In the genomic region with DNA sequence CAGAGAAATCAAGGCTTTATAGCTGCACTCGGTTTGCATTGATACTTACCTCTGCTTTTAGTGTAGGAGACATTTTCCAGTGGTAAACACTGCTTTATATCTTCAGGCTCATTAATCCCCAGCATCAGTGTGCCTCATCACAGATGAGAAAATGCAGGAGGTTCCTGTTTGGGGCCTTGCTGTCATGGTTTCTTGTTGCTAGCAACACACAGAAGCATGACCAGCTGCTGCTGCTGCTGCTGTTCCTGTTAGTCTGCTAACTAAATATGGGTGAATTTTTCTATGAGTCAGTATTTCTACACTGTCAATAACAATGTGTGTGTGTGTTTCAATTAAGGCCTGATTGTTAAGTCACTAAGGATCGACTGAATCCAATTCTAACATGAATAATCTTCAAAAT, we compare ENCODE assay signal across 9 cellular contexts.
DNase-seq lines count a peak whose midpoint lies in the region; ATAC-seq, FAIRE-seq and TF ChIP-seq lines count a peak whose summit lies in the region.
"Had no signal": no experiment of that assay in that cellular context is flagged by ENCODE, and none has a peak within 500 bp of the region (broad histone marks: within the 10 kb centered on the region; RNA-seq: fewer than 3 reads in every experiment).

No MANE protein-coding gene starts in this region.

- FAIRE-seq in H1 (lab: Jason Lieb, UNC): no peak

- H3K4me3 Mint-ChIP-seq in naive B cell: peak overlapping the region in 1 of 8 donors; percentile 18

- H3K4ac ChIP-seq in H1 (replicated peaks; ENCODE audit: insufficient read length, low read depth, low read length): no peak overlapping the region

- H3K4me1 Mint-ChIP-seq in naive B cell: peaks cover 0 to 4% (median 0%) of the 10 kb centered on the region in 3 donors

- peaks cover 30 to 33% (median 30%) of the 10 kb centered on the region in 3 donors for H3K27me3 Mint-ChIP-seq in naive B cell

- H4K5ac ChIP-seq in H1 (ENCODE audit: insufficient read length, low read depth, low read length): no peak overlapping the region

- H3K56ac ChIP-seq in H1 (replicated peaks; ENCODE audit: insufficient read length, low read depth, low read length): no peak overlapping the region

- no peak for TF ChIP-seq CTCF in H1 (IDR thresholded peaks at IDR 0.05; ENCODE audit: control extremely low read depth in 1 of 3, insufficient read depth in 1 of 3, low read depth in 1 of 3, low read length in 3 of 3)

- H2BK5ac ChIP-seq in H1 (ENCODE audit: low read depth, low read length): no peak overlapping the region

- no peaks in the 10 kb centered on the region for H3K27me3 ChIP-seq in H1 (replicated peaks in 1 of 4; ENCODE audit: control insufficient read depth in 3 of 4, extremely low read depth in 1 of 4, insufficient read depth in 3 of 4, low read length in 3 of 4)
- H3K27me3 ChIP-seq: gastrocnemius medialis had no signal

- no peak for TF ChIP-seq RAD21 in H1 (IDR thresholded peaks at IDR 0.05 in 1 of 2, conservative IDR thresholded peaks at IDR 0.05 in 1 of 2; ENCODE audit: low read depth in 2 of 2, low read length in 2 of 2)

- no peaks in the 10 kb centered on the region for H4K20me1 ChIP-seq in H1 (replicated peaks in 1 of 2; ENCODE audit: control insufficient read depth in 1 of 2, insufficient read depth in 2 of 2, low read length in 2 of 2)

- no peaks in the 10 kb centered on the region for H3K79me1 ChIP-seq in H1 (ENCODE audit: low read depth, low read length)

- H3K23me2 ChIP-seq in H1 (ENCODE audit: low read depth, low read length): no peaks in the 10 kb centered on the region

- H3K79me2 ChIP-seq in H1 (ENCODE audit: control insufficient read depth in 1 of 2, insufficient read depth in 2 of 2, low read length in 2 of 2): no peaks in the 10 kb centered on the region

- peaks cover 0 to 3% (median 0%) of the 10 kb centered on the region in 7 donors for H3K9me3 Mint-ChIP-seq in naive B cell

- H2BK120ac ChIP-seq in H1 (replicated peaks; ENCODE audit: low read depth, low read length): no peak overlapping the region

- H3K4me1 ChIP-seq in H1 (replicated peaks in 1 of 4; ENCODE audit: control insufficient read depth in 3 of 4, insufficient read depth in 4 of 4, low read length in 3 of 4): no peaks in the 10 kb centered on the region

- no peak overlapping the region for H4K91ac ChIP-seq in H1 (replicated peaks; ENCODE audit: insufficient read length, low read length)

- CTCF ChIA-PET in H1 (lab: Charles Lee; ENCODE audit: partially characterized antibody): interaction anchor here (1.1 to 1.5 kb wide), 3 partner anchors 9 to 63 kb away, joined by 3 read pairs; no protein-coding TSS in a partner anchor

- H3K23ac ChIP-seq in H1 (ENCODE audit: insufficient read length): no peak overlapping the region

- H3K18ac ChIP-seq in H1 (ENCODE audit: extremely low read depth, low read length): no peak overlapping the region

- H2BK15ac ChIP-seq in H1 (ENCODE audit: low read length): no peak overlapping the region

- H2AK5ac ChIP-seq in H1 (ENCODE audit: low read depth, low read length): no peak overlapping the region

- TF ChIP-seq EP300 in H1 (IDR thresholded peaks at IDR 0.05; ENCODE audit: borderline replicate concordance in 1 of 2, low read depth in 2 of 2, low read length in 2 of 2): no peak

- H3K4me2 ChIP-seq in H1 (ENCODE audit: insufficient read depth in 1 of 2, low read depth in 2 of 2, low read length in 2 of 2): no peak overlapping the region

- H3K4me3 ChIP-seq in H1 (ENCODE audit: extremely low read depth in 1 of 4, insufficient read depth in 2 of 4, low read depth in 3 of 4, low read length in 4 of 4): no peak overlapping the region
- H3K4me3 ChIP-seq: gastrocnemius medialis had no signal

- ATAC-seq in GM18520 (IDR thresholded peaks at IDR 0.05; ENCODE audit: unreplicated experiment) (peak; percentile 66), HG03159 (IDR thresholded peaks at IDR 0.05; ENCODE audit: unreplicated experiment) (peak; percentile 88), naive B cell (ENCODE audit: low read depth in 2 of 2) (peak; percentile 82 to 95)

- H4K8ac ChIP-seq in H1 (ENCODE audit: extremely low read depth, insufficient read depth, low read length): no peak overlapping the region

- no peak overlapping the region for H2BK12ac ChIP-seq in H1 (ENCODE audit: low read depth, low read length)

- H3K9ac ChIP-seq in H1 (replicated peaks in 1 of 4; ENCODE audit: extremely low read depth in 1 of 4, low read depth in 3 of 4, low read length in 3 of 4): no peak overlapping the region

- POLR2A ChIA-PET in H1 (lab: Charles Lee; ENCODE audit: partially characterized antibody): interaction anchor here (0.6 kb wide), 1 partner anchor 9 kb away, joined by 4 read pairs; no protein-coding TSS in a partner anchor

- 0 out of 2 replicates have a peak overlapping the region, but pooled peaks have one; percentile 64 for H2AFZ ChIP-seq in H1 (ENCODE audit: low read length)

- H3K27ac ChIP-seq in H1 (ENCODE audit: low read depth, low read length): no peak overlapping the region

- no peak for TF ChIP-seq POLR2A in H1 (IDR thresholded peaks at IDR 0.05; ENCODE audit: control extremely low read depth in 1 of 2, low read depth in 2 of 2, low read length in 2 of 2)

- no peak overlapping the region for H2BK20ac ChIP-seq in H1 (ENCODE audit: low read length)

- 91% methylated on average over 2 of the region's 2 CpGs; no CpG with 5 or more reads in 1 of the 2 experiments for WGBS in H1 (ENCODE audit: extremely low coverage in 1 of 2, insufficient coverage in 1 of 2, insufficient read length in 1 of 2, insufficient replicate concordance in 2 of 2, low coverage in 1 of 2, low lambda C conversion rate in 2 of 2, missing lambda C conversion rate in 1 of 2), 2 experiments

- no peaks in the 10 kb centered on the region for H3K36me3 ChIP-seq in H1 (ENCODE audit: control insufficient read depth in 2 of 4, insufficient read depth in 4 of 4, low read length in 3 of 4)
- H3K36me3 ChIP-seq: gastrocnemius medialis had no signal

- H3K14ac ChIP-seq in H1 (ENCODE audit: insufficient read length): no peak overlapping the region

- H3K27ac Mint-ChIP-seq in naive B cell: peak overlapping the region in 2 of 6 donors; percentile 1 to 57

- H3K36me3 Mint-ChIP-seq in naive B cell: no peaks in the 10 kb centered on the region

- H3K9me3 ChIP-seq in H1 (ENCODE audit: insufficient read depth in 2 of 2, low read depth in 1 of 2, low read length in 1 of 2): no peaks in the 10 kb centered on the region
- H3K9me3 ChIP-seq: gastrocnemius medialis had no signal

- DNase-seq in AG20443 (ENCODE audit: low spot score) (peak; percentile 79), OCI-M1 (lab: John Stamatoyannopoulos, UW) (peak; percentile 40), H1 (ENCODE audit: low read depth in 1 of 2, low spot score in 2 of 2) (no peak), naive B cell (peak; percentile 51), middle frontal gyrus (ENCODE audit: extremely low spot score, low spot score) (no peak), HK-2 (ENCODE audit: unreplicated experiment) (no peak)

TF ChIP-seq in H1, 55 proteins besides CTCF, POLR2A, EP300 and RAD21 (continues in another document):
- TF ChIP-seq SP2 (IDR thresholded peaks at IDR 0.05; ENCODE audit: low read length): no peak
- no peak for TF ChIP-seq ZNF274 (IDR thresholded peaks at IDR 0.05; ENCODE audit: borderline replicate concordance, extremely low read depth, low read length)
- TF ChIP-seq, protein P1, sequence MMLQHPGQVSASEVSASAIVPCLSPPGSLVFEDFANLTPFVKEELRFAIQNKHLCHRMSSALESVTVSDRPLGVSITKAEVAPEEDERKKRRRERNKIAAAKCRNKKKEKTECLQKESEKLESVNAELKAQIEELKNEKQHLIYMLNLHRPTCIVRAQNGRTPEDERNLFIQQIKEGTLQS (IDR thresholded peaks at IDR 0.05; ENCODE audit: insufficient read depth, low read depth, low read length): no peak
- TF ChIP-seq RNF2 (IDR thresholded peaks at IDR 0.05; ENCODE audit: borderline replicate concordance, low read depth, low read length, missing control alignments, poor library complexity, severe bottlenecking): no peak
- TF ChIP-seq GTF2F1 (IDR thresholded peaks at IDR 0.05; ENCODE audit: borderline replicate concordance, low read depth, low read length): no peak
- TF ChIP-seq RXRA (IDR thresholded peaks at IDR 0.05; ENCODE audit: insufficient read depth, low read depth, low read length): no peak

Comparison
In these comparisons a context has a peak if more than half of its experiments do, and no peak if none do; other contexts are left out.
1. DNase-seq: peak in AG20443 (single experiment), OCI-M1 (single experiment) and naive B cell (single experiment); none in H1 (0 of 2), middle frontal gyrus (single experiment) and HK-2 (single experiment).
2. Peak in every context shown above with its lines, with median percentiles within 50 percentile points of each other: ATAC-seq.